Comparison of ENCODE assay signal across 25 cellular contexts in genomic region chr2:68700560-68700959, GRCh38. TPM values are rescaled to one million over a fixed set of nuclear protein-coding genes. Genes with fewer than 3 reads are reported as not detected.
DNase-seq lines count a peak whose midpoint lies in the region; ATAC-seq, FAIRE-seq and TF ChIP-seq lines count a peak whose summit lies in the region.
"Had no signal": no experiment of that assay in that cellular context is flagged by ENCODE, and none has a peak within 500 bp of the region (broad histone marks: within the 10 kb centered on the region; RNA-seq: fewer than 3 reads in every experiment).

No MANE protein-coding gene starts in this region.

- H3K9me3 Mint-ChIP-seq in activated CD4-positive, alpha-beta T cell treated with anti-CD3 and anti-CD28 coated beads, Interleukin-2, amount 10 ng/mL, durations not matched to agents 24 days and 14 days = peaks cover 8% of the 10 kb centered on the region

- H3K79me2 ChIP-seq in K562 (ENCODE audit: control insufficient read depth, insufficient read depth, low read length) = no peaks in the 10 kb centered on the region

- no peak overlapping the region for H3K4me3 Mint-ChIP-seq in activated CD4-positive, alpha-beta T cell treated with anti-CD3 and anti-CD28 coated beads, Interleukin-2, amount 10 ng/mL, durations not matched to agents 24 days and 14 days
- H3K4me3 Mint-ChIP-seq: CD4-positive, CD25-positive, alpha-beta regulatory T cell; CD8-positive, alpha-beta memory T cell; H9; HFFc6 had no signal

- in situ Hi-C loops in K562 (cut with MboI) = loop anchor here (10.0 kb wide), 1 partner anchor 216 kb away; no protein-coding TSS in a partner anchor

- TF ChIP-seq POLR2A in K562 (conservative IDR thresholded peaks at IDR 0.05) = no peak

- H3K27me3 ChIP-seq in K562 (ENCODE audit: control insufficient read depth in 2 of 2, insufficient read depth in 2 of 2, low read length in 2 of 2) (no peaks in the 10 kb centered on the region), upper lobe of right lung (no peaks in the 10 kb centered on the region)
- H3K27me3 ChIP-seq: BE2C had no signal

- intact Hi-C loops in activated CD4-positive, alpha-beta T cell treated with anti-CD3 and anti-CD28 coated beads, Interleukin-2, amount 10 ng/mL, durations not matched to agents 24 days and 14 days (cut with micrococcal nuclease) = no loop called here
- intact Hi-C loops in K562 (cut with micrococcal nuclease) (loop anchor here (2.0 kb wide), 1 partner anchor 42 kb away; no protein-coding TSS in a partner anchor), upper lobe of right lung (cut with DNase I) (loop anchor here (10.0 kb wide), 1 partner anchor 224 kb away; no protein-coding TSS in a partner anchor)

- no peaks in the 10 kb centered on the region for H4K20me1 ChIP-seq in K562 (replicated peaks; ENCODE audit: control insufficient read depth, insufficient read depth, low read length)

- DNase-seq in activated CD4-positive, alpha-beta T cell treated with anti-CD3 and anti-CD28 coated beads, Interleukin-2, amount 10 ng/mL, durations not matched to agents 24 days and 14 days = peak; percentile 40
- no peak for DNase-seq in activated CD4-positive, alpha-beta T cell treated with anti-CD3 and anti-CD28 coated beads for 1 hour
- no peak for DNase-seq in HEK293T (ENCODE audit: extremely low spot score)
- DNase-seq in K562 (ENCODE audit: extremely low read depth in 1 of 4, low spot score in 3 of 4) = no peak
- DNase-seq in stimulated activated CD4-positive, alpha-beta T cell treated with anti-CD3 and anti-CD28 coated beads, Interleukin-4, amount 100 ng/mL, for 4 hours = no peak
- no peak for DNase-seq in upper lobe of right lung
- DNase-seq: ACHN; BE2C; C1 segment of cervical spinal cord; CD4-positive, CD25-positive, alpha-beta regulatory T cell; CD8-positive, alpha-beta memory T cell; COR-L47; DMS 273 treated with DMSO at 0.1 percent for 48 hours; DMS53; DND-41; EL; H9; HFFc6; IMR-90 had no signal

- no peaks in the 10 kb centered on the region for H3K36me3 Mint-ChIP-seq in activated CD4-positive, alpha-beta T cell treated with anti-CD3 and anti-CD28 coated beads, Interleukin-2, amount 10 ng/mL, durations not matched to agents 24 days and 14 days (ENCODE audit: low read depth)

- CTCF ChIA-PET in HEK293T (lab: Yijun Ruan, JAX) (interaction anchor here (1.0 kb wide), 1 partner anchor 9 kb away, joined by 3 read pairs; no protein-coding TSS in a partner anchor), K562 (lab: Yijun Ruan, JAX; ENCODE audit: low intra/inter-chr PET ratio) (interaction anchor here (0.7 kb wide), 1 partner anchor 9 kb away, joined by 3 read pairs; no protein-coding TSS in a partner anchor)

- H3K27ac Mint-ChIP-seq in activated CD4-positive, alpha-beta T cell treated with anti-CD3 and anti-CD28 coated beads, Interleukin-2, amount 10 ng/mL, durations not matched to agents 24 days and 14 days = no peak overlapping the region
- H3K27ac Mint-ChIP-seq: CD4-positive, CD25-positive, alpha-beta regulatory T cell; CD8-positive, alpha-beta memory T cell; H9; HFFc6 had no signal

- no peak overlapping the region for H3K4me2 ChIP-seq in K562 (ENCODE audit: insufficient read depth, low read length)

- H3K27me3 Mint-ChIP-seq in activated CD4-positive, alpha-beta T cell treated with anti-CD3 and anti-CD28 coated beads, Interleukin-2, amount 10 ng/mL, durations not matched to agents 24 days and 14 days = peaks cover 16% of the 10 kb centered on the region

- POLR2A ChIA-PET in HEK293T (lab: Yijun Ruan, JAX) = no interaction called here
- POLR2A ChIA-PET in K562 (lab: Yijun Ruan, JAX) = no interaction called here

- H3K4me3 ChIP-seq in K562 (no peak overlapping the region), upper lobe of right lung (no peak overlapping the region)
- H3K4me3 ChIP-seq: GM12878 had no signal

- no peak for TF ChIP-seq CTCF in K562 (IDR thresholded peaks at IDR 0.05 in 2 of 3, conservative IDR thresholded peaks at IDR 0.05 in 1 of 3; ENCODE audit: insufficient read depth in 2 of 3, low read depth in 1 of 3, low read length in 3 of 3)
- TF ChIP-seq CTCF in upper lobe of right lung (IDR thresholded peaks at IDR 0.05) = no peak

- ATAC-seq in K562 = no peak
- no peak for ATAC-seq in upper lobe of right lung
- ATAC-seq: GM12878 had no signal

- H3K4me1 Mint-ChIP-seq in activated CD4-positive, alpha-beta T cell treated with anti-CD3 and anti-CD28 coated beads, Interleukin-2, amount 10 ng/mL, durations not matched to agents 24 days and 14 days = peaks cover 14% of the 10 kb centered on the region

- no peak for TF ChIP-seq RAD21 in K562 (CRISPR knock-in tag; conservative IDR thresholded peaks at IDR 0.05 in 1 of 2, IDR thresholded peaks at IDR 0.05 in 1 of 2)

- H2AFZ ChIP-seq in K562 (ENCODE audit: low read depth, low read length) = no peak overlapping the region

- H3K4me1 ChIP-seq in K562 (replicated peaks in 1 of 2; ENCODE audit: control insufficient read depth in 2 of 2, insufficient read depth in 2 of 2, low read length in 2 of 2) = no peaks in the 10 kb centered on the region
- H3K4me1 ChIP-seq in upper lobe of right lung = no peaks in the 10 kb centered on the region

- FAIRE-seq in K562 (lab: Jason Lieb, UNC) = no peak
- FAIRE-seq: GM12878, GM19239, H1 had no signal

- no peaks in the 10 kb centered on the region for H3K9me1 ChIP-seq in K562 (ENCODE audit: control insufficient read depth, insufficient read depth, low read length)

- no peak overlapping the region for H3K9ac ChIP-seq in K562 (ENCODE audit: insufficient read depth in 1 of 2, low read depth in 2 of 2, low read length in 2 of 2)

- no TSS peak for BruUV-seq in K562 (replicated peaks; lab: Mats Ljungman, UMichigan)

- H3K27ac ChIP-seq in K562 (ENCODE audit: extremely low read depth, low read depth, low read length) (no peak overlapping the region), upper lobe of right lung (no peak overlapping the region)
- H3K27ac ChIP-seq: HL-60 had no signal

- no peak for TF ChIP-seq EP300 in K562 (IDR thresholded peaks at IDR 0.05; ENCODE audit: low read length)

- no peaks in the 10 kb centered on the region; the same call in 1 of the 2 replicates for H3K9me3 ChIP-seq in K562 (replicated peaks; ENCODE audit: control insufficient read depth, insufficient read depth, low read depth, low read length)
- no peaks in the 10 kb centered on the region for H3K9me3 ChIP-seq in upper lobe of right lung
- H3K9me3 ChIP-seq: BE2C had no signal

- 74% methylated on average over 2 of the region's 2 CpGs for WGBS in K562 (ENCODE audit: insufficient coverage, low coverage, missing lambda C conversion rate)

- H3K36me3 ChIP-seq in K562 (ENCODE audit: control insufficient read depth, insufficient read depth, low read length) = no peaks in the 10 kb centered on the region
- no peaks in the 10 kb centered on the region for H3K36me3 ChIP-seq in upper lobe of right lung
- H3K36me3 ChIP-seq: BE2C had no signal

TF ChIP-seq in HEK293T, 16 proteins besides CTCF, POLR2A, EP300 and RAD21 (continues in another document):
- TF ChIP-seq FOXM1 (IDR thresholded peaks at IDR 0.05; ENCODE audit: borderline replicate concordance) = no peak
- TF ChIP-seq LEF1 (IDR thresholded peaks at IDR 0.05; ENCODE audit: borderline replicate concordance) = no peak

TF ChIP-seq in K562, 482 proteins besides CTCF, POLR2A, EP300 and RAD21 (continues in another document):
- TF ChIP-seq NFE2 (IDR thresholded peaks at IDR 0.05; ENCODE audit: low read depth) (no peak), L3MBTL2 (IDR thresholded peaks at IDR 0.05) (no peak)

RNA-seq across cellular contexts. Expression of gene ARHGAP25, which starts 34.1 kb away (rescaled TPM):
- 37.8 and 42.2 TPM in 2 replicates for total RNA-seq in activated CD4-positive, alpha-beta T cell treated with anti-CD3 and anti-CD28 coated beads, Interleukin-2, amount 10 ng/mL, durations not matched to agents 24 days and 14 days
- total RNA-seq in K562 (2011; cell fraction: chromatin; rRNA removed; ENCODE audit: low replicate concordance) = 12.4 and 14.6 TPM in 2 replicates
- 7.8 and 9.2 TPM in 2 replicates for total RNA-seq in K562 (2011; cell fraction: nucleolus; rRNA removed)
- total RNA-seq in K562 (2011; cell fraction: nucleoplasm; rRNA removed) = 8.2 and 9.0 TPM in 2 replicates
- 10.0 and 12.8 TPM in 2 replicates for total RNA-seq in K562 (2014; rRNA removed)
- 9.7 and 13.1 TPM in 2 replicates for total RNA-seq in K562 (2014; rRNA removed; fragmentation: Illumina TruSeq; extraction: Trizol)
- total RNA-seq in K562 (2015; rRNA removed; fragmentation: Illumina TruSeq; extraction: Trizol) = 9.7 and 10.7 TPM in 2 replicates
- total RNA-seq in K562 (2021) = 9.8 and 13.2 TPM in 2 replicates
- 3.7 and 12.5 TPM in 2 replicates for polyA plus RNA-seq in K562 (2011; rRNA removed)
- polyA plus RNA-seq in K562 (2011; cell fraction: cytosol; rRNA removed) = 3.7 and 10.4 TPM in 2 replicates
- 4.7 and 19.4 TPM in 2 replicates for polyA plus RNA-seq in K562 (2011; cell fraction: nucleus; rRNA removed)
- polyA plus RNA-seq in K562 (2012) = 16.8 and 21.5 TPM in 2 replicates
- polyA plus RNA-seq in K562 (2014; fragmentation: Illumina TruSeq; extraction: Trizol) = 14.8 and 16.0 TPM in 2 replicates
- polyA plus RNA-seq in K562 (2014; fragmentation: Nextera tagmentation; extraction: Ambion mirVana) = 1 to 10 TPM; 4.9 to 6.8 TPM
- polyA plus RNA-seq in K562 (2014; rRNA removed) = 7.7 and 11.6 TPM in 2 replicates
- polyA minus RNA-seq in K562 (2011; rRNA and poly(A)+ RNA removed) = 3.0 and 9.5 TPM in 2 replicates
- polyA minus RNA-seq in K562 (2011; cell fraction: cytosol; rRNA and poly(A)+ RNA removed) = 0.73 and 5.9 TPM in 2 replicates
- 3.0 and 7.9 TPM in 2 replicates for polyA minus RNA-seq in K562 (2011; cell fraction: nucleus; rRNA and poly(A)+ RNA removed)
- total RNA-seq in upper lobe of right lung = 31.8 TPM
- total RNA-seq: G401, HFFc6, HT1080 had no signal

RNA-seq across cellular contexts. Expression of gene PROKR1, which starts 57.2 kb away (rescaled TPM):
- total RNA-seq in activated CD4-positive, alpha-beta T cell treated with anti-CD3 and anti-CD28 coated beads, Interleukin-2, amount 10 ng/mL, durations not matched to agents 24 days and 14 days = not detected in 2 replicates
- total RNA-seq in K562 (2011; cell fraction: chromatin; rRNA removed; ENCODE audit: low replicate concordance) = 0.09 and 0.21 TPM in 2 replicates
- total RNA-seq in K562 (2011; cell fraction: nucleolus; rRNA removed) = 0.17 and 0.26 TPM in 2 replicates
- total RNA-seq in K562 (2011; cell fraction: nucleoplasm; rRNA removed) = 0.15 and 0.23 TPM in 2 replicates
- total RNA-seq in K562 (2014; rRNA removed) (0.05 and 0.08 TPM in 2 replicates), K562 (2014; rRNA removed; fragmentation: Illumina TruSeq; extraction: Trizol) (0.10 and 0.15 TPM in 2 replicates), K562 (2015; rRNA removed; fragmentation: Illumina TruSeq; extraction: Trizol) (0.08 and 0.11 TPM in 2 replicates), K562 (2021) (0.18 and 0.22 TPM in 2 replicates), upper lobe of right lung (not detected)
- polyA plus RNA-seq in K562 (2011; rRNA removed) (0.07 TPM in 1 of 2 replicates, not detected in the other), K562 (2014; fragmentation: Illumina TruSeq; extraction: Trizol) (0.06 and 0.16 TPM in 2 replicates), K562 (2014; fragmentation: Nextera tagmentation; extraction: Ambion mirVana) (under 1 TPM in 1 of 2 experiments, not detected in 1; 0.03 TPM), K562 (2014; rRNA removed) (0.01 TPM in 1 of 2 replicates, not detected in the other)
- not detected in 2 replicates for polyA plus RNA-seq in K562 (2011; cell fraction: cytosol; rRNA removed)
- 0.06 TPM in 1 of 2 replicates, not detected in the other for polyA plus RNA-seq in K562 (2011; cell fraction: nucleus; rRNA removed)
- 0.15 and 0.27 TPM in 2 replicates for polyA plus RNA-seq in K562 (2012)
- 0.14 TPM in 1 of 2 replicates, not detected in the other for polyA minus RNA-seq in K562 (2011; rRNA and poly(A)+ RNA removed)
- not detected in 2 replicates for polyA minus RNA-seq in K562 (2011; cell fraction: cytosol; rRNA and poly(A)+ RNA removed)
- not detected in 2 replicates for polyA minus RNA-seq in K562 (2011; cell fraction: nucleus; rRNA and poly(A)+ RNA removed)
- total RNA-seq: CD4-positive, CD25-positive, alpha-beta regulatory T cell; G401; GM12878; HFFc6; HT1080; IMR-90 had no signal
- polyA plus RNA-seq: CD4-positive, CD25-positive, alpha-beta regulatory T cell; CD8-positive, alpha-beta memory T cell; IMR-90 had no signal
